1 cellular context compared by ENCODE assay signal in the genomic region with DNA sequence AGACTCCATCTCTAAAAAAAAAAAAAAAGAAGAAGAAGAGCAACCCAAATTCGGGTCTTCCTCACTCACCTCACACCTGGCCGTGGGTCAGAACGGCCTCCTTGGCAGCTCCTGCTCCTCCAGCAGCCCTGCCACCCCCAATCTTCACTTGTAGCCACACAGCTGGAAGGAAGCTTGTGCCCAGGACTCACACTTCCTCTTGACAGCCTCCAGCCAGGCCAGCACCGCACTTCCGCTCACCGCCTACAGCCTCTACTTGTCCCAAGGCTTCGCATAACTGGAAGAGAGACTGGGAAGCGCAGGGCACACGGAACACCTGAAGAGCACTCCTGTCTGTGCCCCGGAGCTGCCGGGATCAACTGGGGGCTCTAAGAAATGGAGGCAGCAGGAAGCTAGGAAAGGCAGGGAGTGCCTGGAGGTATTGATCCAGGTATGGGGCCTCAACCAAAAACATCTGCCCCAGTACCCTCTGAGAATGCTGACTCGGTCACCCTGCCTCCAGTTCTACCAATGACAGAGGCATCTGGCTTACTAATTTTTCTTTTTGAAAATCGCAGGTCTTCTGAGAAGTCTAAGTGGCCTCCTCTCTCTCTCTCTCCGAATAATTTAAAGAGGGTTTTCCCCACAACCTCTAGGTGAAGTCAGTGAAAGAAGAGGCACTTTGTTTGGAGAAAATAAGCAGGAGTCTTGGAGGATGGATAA.
TF ChIP-seq lines count a peak whose summit lies in the region.

No MANE protein-coding gene starts in this region.

TF ChIP-seq in IMR-90, 13 proteins besides CTCF, POLR2A, EP300 and RAD21:
- TF ChIP-seq SMC3 (IDR thresholded peaks at IDR 0.05; ENCODE audit: low read depth, low read length) (no peak), MXI1 (IDR thresholded peaks at IDR 0.05; ENCODE audit: borderline replicate concordance, low read depth, low read length) (no peak), NFE2L2 (IDR thresholded peaks at IDR 0.05; ENCODE audit: low read depth, low read length) (no peak)
- TF ChIP-seq, protein P1, sequence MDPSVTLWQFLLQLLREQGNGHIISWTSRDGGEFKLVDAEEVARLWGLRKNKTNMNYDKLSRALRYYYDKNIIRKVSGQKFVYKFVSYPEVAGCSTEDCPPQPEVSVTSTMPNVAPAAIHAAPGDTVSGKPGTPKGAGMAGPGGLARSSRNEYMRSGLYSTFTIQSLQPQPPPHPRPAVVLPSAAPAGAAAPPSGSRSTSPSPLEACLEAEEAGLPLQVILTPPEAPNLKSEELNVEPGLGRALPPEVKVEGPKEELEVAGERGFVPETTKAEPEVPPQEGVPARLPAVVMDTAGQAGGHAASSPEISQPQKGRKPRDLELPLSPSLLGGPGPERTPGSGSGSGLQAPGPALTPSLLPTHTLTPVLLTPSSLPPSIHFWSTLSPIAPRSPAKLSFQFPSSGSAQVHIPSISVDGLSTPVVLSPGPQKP (IDR thresholded peaks at IDR 0.05; ENCODE audit: borderline replicate concordance, low read depth, low read length): no peak
